ENCODE assay signal across 8 cellular contexts in genomic region chr13:48532146-48532472, GRCh38. TPM values are rescaled to one million over a fixed set of nuclear protein-coding genes. Genes with fewer than 3 reads are reported as not detected.
DNase-seq lines count a peak whose midpoint lies in the region; ATAC-seq, FAIRE-seq and TF ChIP-seq lines count a peak whose summit lies in the region.

No MANE protein-coding gene starts in this region.

- peak overlapping the region; percentile 54 for H3K9ac ChIP-seq in SK-N-MC (ENCODE audit: insufficient read length)
- peak overlapping the region; percentile 98 for H3K9ac ChIP-seq in neural cell (ENCODE audit: low read length)

- intact Hi-C loops in esophagus squamous epithelium (cut with DNase I), result no loop called here

- peaks cover 13 to 55% (median 20%) of the 10 kb centered on the region in 3 donors for H3K4me1 ChIP-seq in esophagus squamous epithelium

- H3K9me3 ChIP-seq in SK-N-MC (ENCODE audit: low read depth, low read length) (no peaks in the 10 kb centered on the region), esophagus squamous epithelium (no peaks in the 10 kb centered on the region), neural cell (ENCODE audit: low read length) (no peaks in the 10 kb centered on the region)

- H3F3A ChIP-seq in neural cell (ENCODE audit: insufficient read depth, low read length, poor library complexity, severe bottlenecking), result no peaks in the 10 kb centered on the region

- TF ChIP-seq CTCF in esophagus squamous epithelium (IDR thresholded peaks at IDR 0.05) (no peak), neural cell (IDR thresholded peaks at IDR 0.05; ENCODE audit: poor library complexity, severe bottlenecking) (no peak)

- no peak overlapping the region for H3K27ac ChIP-seq in SK-N-MC
- H3K27ac ChIP-seq in esophagus squamous epithelium, result peak overlapping the region; percentile 90 to 99 (median 97)
- H3K27ac ChIP-seq in neural cell (ENCODE audit: low read length), result peak overlapping the region; percentile 62

- no peak for DNase-seq in stimulated activated naive CD8-positive, alpha-beta T cell treated with anti-CD3 and anti-CD28 coated beads, Interleukin-15, Interleukin-2, amounts not matched to agents 100 U/mL and 50 U/mL, for 24 hours
- DNase-seq in SK-N-MC (ENCODE audit: low read depth, low spot score) (no peak), esophagus squamous epithelium (lab: John Stamatoyannopoulos, UW) (no peak), cortex of kidney (lab: John Stamatoyannopoulos, UW) (no peak), frontal cortex (ENCODE audit: low spot score in 2 of 2) (no peak), GM19239 (ENCODE audit: insufficient read length, low spot score) (no peak)

- H3K27ac Mint-ChIP-seq in stimulated activated naive CD8-positive, alpha-beta T cell treated with anti-CD3 and anti-CD28 coated beads, Interleukin-15, Interleukin-2, amounts not matched to agents 100 ng/mL and 50 ng/mL, for 24 hours, result peak overlapping the region; percentile 95

- peaks cover 9% of the 10 kb centered on the region for H3K9me3 Mint-ChIP-seq in stimulated activated naive CD8-positive, alpha-beta T cell treated with anti-CD3 and anti-CD28 coated beads, Interleukin-15, Interleukin-2, amounts not matched to agents 100 ng/mL and 50 ng/mL, for 24 hours

- no peak for ATAC-seq in stimulated activated naive CD8-positive, alpha-beta T cell treated with anti-CD3 and anti-CD28 coated beads, Interleukin-15, Interleukin-2, amounts not matched to agents 100 U/mL and 50 U/mL, for 24 hours

- H3K4me1 Mint-ChIP-seq in stimulated activated naive CD8-positive, alpha-beta T cell treated with anti-CD3 and anti-CD28 coated beads, Interleukin-15, Interleukin-2, amounts not matched to agents 100 ng/mL and 50 ng/mL, for 24 hours (ENCODE audit: low read depth), result peaks cover 32% of the 10 kb centered on the region

- no peaks in the 10 kb centered on the region for H3K36me3 Mint-ChIP-seq in stimulated activated naive CD8-positive, alpha-beta T cell treated with anti-CD3 and anti-CD28 coated beads, Interleukin-15, Interleukin-2, amounts not matched to agents 100 ng/mL and 50 ng/mL, for 24 hours (ENCODE audit: low read depth)

- peaks cover 12% of the 10 kb centered on the region for H3K27me3 Mint-ChIP-seq in stimulated activated naive CD8-positive, alpha-beta T cell treated with anti-CD3 and anti-CD28 coated beads, Interleukin-15, Interleukin-2, amounts not matched to agents 100 ng/mL and 50 ng/mL, for 24 hours

- H3K4me3 ChIP-seq in SK-N-MC (peak overlapping the region; percentile 89), esophagus squamous epithelium (peak overlapping the region; percentile 54 to 79 (median 58)), neural cell (ENCODE audit: low read length) (peak overlapping the region; percentile 92)

- H2AFZ ChIP-seq in neural cell (ENCODE audit: low read depth, low read length), result peak overlapping the region; percentile 92

- no peak for TF ChIP-seq RAD21 in neural cell (conservative IDR thresholded peaks at IDR 0.05)

- H3K4me2 ChIP-seq in neural cell (ENCODE audit: low read length), result peak overlapping the region; percentile 53

- peak overlapping the region; percentile 89 for H3K4me3 Mint-ChIP-seq in stimulated activated naive CD8-positive, alpha-beta T cell treated with anti-CD3 and anti-CD28 coated beads, Interleukin-15, Interleukin-2, amounts not matched to agents 100 ng/mL and 50 ng/mL, for 24 hours

- TF ChIP-seq EP300 in neural cell (conservative IDR thresholded peaks at IDR 0.05; ENCODE audit: poor library complexity, severe bottlenecking), result no peak

- no peaks in the 10 kb centered on the region for H3K9me2 ChIP-seq in neural cell (ENCODE audit: insufficient read depth, low read length)

- H4K20me1 ChIP-seq in neural cell (ENCODE audit: insufficient read depth), result no peaks in the 10 kb centered on the region

- no peaks in the 10 kb centered on the region for H3K79me2 ChIP-seq in neural cell (replicated peaks; ENCODE audit: insufficient read depth, low read length)

- FAIRE-seq in frontal cortex (lab: Jason Lieb, UNC), result no peak
- no peak for FAIRE-seq in GM19239 (lab: Jason Lieb, UNC)

- H3K36me3 ChIP-seq in SK-N-MC (ENCODE audit: insufficient read depth, low read length), result no peaks in the 10 kb centered on the region
- H3K36me3 ChIP-seq in esophagus squamous epithelium, result no peaks in the 10 kb centered on the region
- no peaks in the 10 kb centered on the region for H3K36me3 ChIP-seq in neural cell (ENCODE audit: insufficient read depth, low read length)

- WGBS in esophagus squamous epithelium, 2 donors, result 0 to 6% methylated on average over 13 to 16 of the region's 17 CpGs

- no peak for TF ChIP-seq POLR2A in esophagus squamous epithelium (IDR thresholded peaks at IDR 0.05)

- no peaks in the 10 kb centered on the region for H3K27me3 ChIP-seq in esophagus squamous epithelium
- H3K27me3 ChIP-seq in neural cell (ENCODE audit: insufficient read depth, low read depth, low read length), result no peaks in the 10 kb centered on the region

TF ChIP-seq in neural cell, 6 proteins besides CTCF, POLR2A, EP300 and RAD21:
- TF ChIP-seq MXI1 (conservative IDR thresholded peaks at IDR 0.05; ENCODE audit: poor library complexity, severe bottlenecking) (no peak), TAF1 (IDR thresholded peaks at IDR 0.05; ENCODE audit: low read depth) (no peak), EZH2 (IDR thresholded peaks at IDR 0.05; ENCODE audit: borderline replicate concordance, insufficient read depth, low read length, poor library complexity, severe bottlenecking) (no peak), SMC3 (conservative IDR thresholded peaks at IDR 0.05; ENCODE audit: poor library complexity) (no peak), REST (IDR thresholded peaks at IDR 0.05; ENCODE audit: borderline replicate concordance) (no peak), POLR2AphosphoS5 (IDR thresholded peaks at IDR 0.05) (no peak)

RNA-seq across cellular contexts. Expression of gene RCBTB2, which starts 0.8 kb away (rescaled TPM):
- total RNA-seq in esophagus squamous epithelium, result 10 to 100 TPM in 3 of 4 donors, 1 to 10 TPM in 1; 8.1 to 24.7 (median 14.9) TPM
- 14.0 and 19.0 TPM in 2 replicates for polyA plus RNA-seq in neural cell
- 13.9 and 14.1 TPM in 2 replicates for polyA minus RNA-seq in neural cell
- 33.0 TPM for total RNA-seq in frontal cortex
